Comparison of ENCODE assay signal across 20 cellular contexts in the genomic region with DNA sequence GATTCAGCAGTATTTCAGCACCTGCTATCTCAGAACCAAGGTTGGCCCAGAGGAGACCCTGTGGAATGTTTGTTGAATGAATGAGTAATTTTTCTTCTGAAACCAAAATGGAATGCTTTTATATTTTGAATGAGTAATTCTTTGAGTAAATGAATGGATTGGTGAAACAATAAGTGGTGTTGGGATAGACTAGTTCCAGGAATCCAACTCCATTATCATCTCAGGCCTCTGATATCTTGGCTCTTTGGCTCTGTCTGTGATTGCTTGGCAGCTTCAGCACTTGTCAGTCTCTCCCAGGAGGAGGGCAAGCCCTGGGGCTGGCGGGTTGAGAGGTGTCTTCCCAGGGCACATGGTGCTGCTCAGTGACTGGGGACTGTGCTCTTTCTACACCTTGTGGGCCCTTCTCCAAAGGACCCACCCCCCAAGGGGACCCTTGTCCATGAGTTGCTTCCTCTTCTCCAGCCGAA.
DNase-seq lines count a peak whose midpoint lies in the region; ATAC-seq and TF ChIP-seq lines count a peak whose summit lies in the region.
"Had no signal": no experiment of that assay in that cellular context is flagged by ENCODE, and none has a peak within 500 bp of the region (broad histone marks: within the 10 kb centered on the region; RNA-seq: fewer than 3 reads in every experiment).

No MANE protein-coding gene starts in this region.

- no peak overlapping the region for H3K4me2 ChIP-seq in mesenchymal stem cell (ENCODE audit: low read length, poor library complexity, severe bottlenecking)
- H3K4me2 ChIP-seq: BLaER1 treated with 17β-estradiol and CSF1 and Interleukin-3, amounts not matched to agents 10 nM and 100 nM had no signal

- no peak overlapping the region for H3K4me3 Mint-ChIP-seq in activated T-helper 17 cell treated with anti-CD3 and anti-CD28 coated beads, Interleukin-2, amount 50 U/mL, for 72 hours
- no peak overlapping the region for H3K4me3 Mint-ChIP-seq in endothelial cell (ENCODE audit: unreplicated experiment)
- H3K4me3 Mint-ChIP-seq: CD8-positive, alpha-beta T cell had no signal

- WGBS in mesenchymal stem cell: 90% methylated on average over 2 of the region's 2 CpGs
- WGBS in spleen, 5 donors: 64 to 88% (median 78%) methylated on average over 2 of the region's 2 CpGs

- no peaks in the 10 kb centered on the region for H3K27me3 ChIP-seq in MG63
- H3K27me3 ChIP-seq in mesenchymal stem cell (ENCODE audit: control insufficient read depth in 1 of 2, insufficient read depth in 1 of 2, low read length in 2 of 2): peaks cover 0 to 51% of the 10 kb centered on the region in 2 experiments
- peaks cover 0 to 72% (median 3%) of the 10 kb centered on the region in 7 donors for H3K27me3 ChIP-seq in spleen (replicated peaks in 1 of 7)

- H3K4me1 ChIP-seq in mesenchymal stem cell (ENCODE audit: control insufficient read depth, insufficient read depth, low read depth, low read length) (no peaks in the 10 kb centered on the region), spleen (no peaks in the 10 kb centered on the region)
- H3K4me1 ChIP-seq: BLaER1 treated with 17β-estradiol and CSF1 and Interleukin-3, amounts not matched to agents 10 nM and 100 nM; HAP-1 had no signal

- H3K36me3 ChIP-seq in MG63 (no peaks in the 10 kb centered on the region), mesenchymal stem cell (ENCODE audit: control insufficient read depth in 1 of 2, insufficient read depth in 2 of 2, low read depth in 1 of 2, low read length in 2 of 2) (no peaks in the 10 kb centered on the region), spleen (no peaks in the 10 kb centered on the region)
- H3K36me3 ChIP-seq: BLaER1 treated with 17β-estradiol and CSF1 and Interleukin-3, amounts not matched to agents 10 nM and 100 nM; HAP-1 had no signal

- H3K18ac ChIP-seq in mesenchymal stem cell (ENCODE audit: low read depth in 1 of 2, low read length in 2 of 2): no peak overlapping the region

- no peaks in the 10 kb centered on the region for H3K9me3 Mint-ChIP-seq in activated T-helper 17 cell treated with anti-CD3 and anti-CD28 coated beads, Interleukin-2, amount 50 U/mL, for 72 hours
- H3K9me3 Mint-ChIP-seq in endothelial cell (ENCODE audit: unreplicated experiment): no peaks in the 10 kb centered on the region
- H3K9me3 Mint-ChIP-seq: CD8-positive, alpha-beta T cell had no signal

- H3K27me3 Mint-ChIP-seq in activated T-helper 17 cell treated with anti-CD3 and anti-CD28 coated beads, Interleukin-2, amount 50 U/mL, for 72 hours: peaks cover 13% of the 10 kb centered on the region
- peaks cover 3% of the 10 kb centered on the region for H3K27me3 Mint-ChIP-seq in endothelial cell (ENCODE audit: unreplicated experiment)

- no peak overlapping the region for H3K27ac Mint-ChIP-seq in activated T-helper 17 cell treated with anti-CD3 and anti-CD28 coated beads, Interleukin-2, amount 50 U/mL, for 72 hours
- no peak overlapping the region for H3K27ac Mint-ChIP-seq in endothelial cell (ENCODE audit: unreplicated experiment)
- H3K27ac Mint-ChIP-seq: CD8-positive, alpha-beta T cell had no signal

- H2AK5ac ChIP-seq in mesenchymal stem cell (ENCODE audit: low read length, severe bottlenecking): no peak overlapping the region

- no peak overlapping the region for H3K27ac ChIP-seq in mesenchymal stem cell (ENCODE audit: low read length, poor library complexity, severe bottlenecking)
- H3K27ac ChIP-seq in spleen: no peak overlapping the region
- H3K27ac ChIP-seq: BLaER1 treated with 17β-estradiol and CSF1 and Interleukin-3, amounts not matched to agents 10 nM and 100 nM; GM23248 had no signal

- no peak overlapping the region for H2BK5ac ChIP-seq in mesenchymal stem cell (ENCODE audit: low read depth, low read length, poor library complexity, severe bottlenecking)

- no peak overlapping the region for H3K23ac ChIP-seq in mesenchymal stem cell (ENCODE audit: low read length in 2 of 2)

- H3K9ac ChIP-seq in mesenchymal stem cell (ENCODE audit: low read length): no peak overlapping the region
- H3K9ac ChIP-seq: BLaER1 treated with 17β-estradiol and CSF1 and Interleukin-3, amounts not matched to agents 10 nM and 100 nM; GM23248 had no signal

- peak overlapping the region; percentile 64 for H4K8ac ChIP-seq in mesenchymal stem cell (ENCODE audit: low read length)

- intact Hi-C loops in spleen (cut with DNase I; ENCODE audit: low total_unique reads): no loop called here

- no peak overlapping the region for H3K4me3 ChIP-seq in MG63
- H3K4me3 ChIP-seq in mesenchymal stem cell (ENCODE audit: insufficient read depth in 1 of 2, low read depth in 1 of 2, low read length in 2 of 2): no peak overlapping the region
- H3K4me3 ChIP-seq in spleen: no peak overlapping the region
- H3K4me3 ChIP-seq: BLaER1 treated with 17β-estradiol and CSF1 and Interleukin-3, amounts not matched to agents 10 nM and 100 nM; GM23248; HAP-1 had no signal

- H3K79me1 ChIP-seq in mesenchymal stem cell (replicated peaks; ENCODE audit: low read length, poor library complexity, severe bottlenecking): no peaks in the 10 kb centered on the region

- no peak overlapping the region for H2BK120ac ChIP-seq in mesenchymal stem cell (ENCODE audit: low read depth, low read length)

- no peak overlapping the region for H2AFZ ChIP-seq in mesenchymal stem cell (ENCODE audit: low read depth, low read length)
- H2AFZ ChIP-seq: GM23248 had no signal

- TF ChIP-seq POLR2A in spleen (IDR thresholded peaks at IDR 0.05): no peak

- H3K14ac ChIP-seq in mesenchymal stem cell (ENCODE audit: low read length in 2 of 2): no peak overlapping the region

- ATAC-seq in activated T-helper 17 cell treated with anti-CD3 and anti-CD28 coated beads, Interleukin-2, amount 50 U/mL, for 72 hours (replicated peaks): no peak
- ATAC-seq in GM19023 (IDR thresholded peaks at IDR 0.05; ENCODE audit: unreplicated experiment): no peak
- ATAC-seq: CD8-positive, alpha-beta T cell had no signal

- DNase-seq in MG63: peak; percentile 93
- peak; percentile 3 for DNase-seq in amniotic epithelial cell (ENCODE audit: low read depth)
- DNase-seq in mesenchymal stem cell: no peak
- peak; percentile 54 for DNase-seq in spleen
- DNase-seq in NCI-H187 (lab: John Stamatoyannopoulos, UW): no peak
- no peak for DNase-seq in endothelial cell (ENCODE audit: low spot score)
- DNase-seq: CD8-positive, alpha-beta T cell; DND-41; GM23248; MV-4-11; NCI-H1105 treated with DMSO at 0.1 percent for 48 hours; NCI-H2081; NCI-H2171; NCI-H446; NCI-H526; Right ventricle myocardium superior had no signal

- no peaks in the 10 kb centered on the region for H3K36me3 Mint-ChIP-seq in activated T-helper 17 cell treated with anti-CD3 and anti-CD28 coated beads, Interleukin-2, amount 50 U/mL, for 72 hours (ENCODE audit: low read depth)
- no peaks in the 10 kb centered on the region for H3K36me3 Mint-ChIP-seq in endothelial cell (ENCODE audit: low read depth, unreplicated experiment)
- H3K36me3 Mint-ChIP-seq: CD8-positive, alpha-beta T cell had no signal

- no peak overlapping the region for H2BK15ac ChIP-seq in mesenchymal stem cell (ENCODE audit: low read depth, poor library complexity, severe bottlenecking)

- H3K4me1 Mint-ChIP-seq in activated T-helper 17 cell treated with anti-CD3 and anti-CD28 coated beads, Interleukin-2, amount 50 U/mL, for 72 hours: no peaks in the 10 kb centered on the region
- H3K4me1 Mint-ChIP-seq in endothelial cell (ENCODE audit: unreplicated experiment): no peaks in the 10 kb centered on the region

- no peak overlapping the region for H4K91ac ChIP-seq in mesenchymal stem cell (ENCODE audit: low read length)

- no peaks in the 10 kb centered on the region; the same call in 1 of the 2 replicates for H3K9me3 ChIP-seq in MG63
- H3K9me3 ChIP-seq in mesenchymal stem cell (ENCODE audit: control insufficient read depth, low read length): no peaks in the 10 kb centered on the region
- H3K9me3 ChIP-seq in spleen: no peaks in the 10 kb centered on the region
- H3K9me3 ChIP-seq: BLaER1 treated with 17β-estradiol and CSF1 and Interleukin-3, amounts not matched to agents 10 nM and 100 nM; HAP-1 had no signal

- no peak overlapping the region for H3K4ac ChIP-seq in mesenchymal stem cell (ENCODE audit: low read depth in 1 of 2, low read length in 2 of 2)

- TF ChIP-seq CTCF in spleen (IDR thresholded peaks at IDR 0.05 in 8 of 11, conservative IDR thresholded peaks at IDR 0.05 in 3 of 11): no peak
- TF ChIP-seq CTCF in endothelial cell (IDR thresholded peaks at IDR 0.05; ENCODE audit: unreplicated experiment): no peak

- no peak overlapping the region for H2BK12ac ChIP-seq in mesenchymal stem cell (ENCODE audit: low read length in 2 of 2)

Comparison
In these comparisons a context has a peak if more than half of its experiments do, and no peak if none do; other contexts are left out.
1. DNase-seq: peak in MG63 (single experiment), amniotic epithelial cell (single experiment) and spleen (single experiment); none in mesenchymal stem cell (single experiment), NCI-H187 (0 of 2) and endothelial cell (single experiment).